8 cellular contexts compared by ENCODE assay signal in the genomic region with DNA sequence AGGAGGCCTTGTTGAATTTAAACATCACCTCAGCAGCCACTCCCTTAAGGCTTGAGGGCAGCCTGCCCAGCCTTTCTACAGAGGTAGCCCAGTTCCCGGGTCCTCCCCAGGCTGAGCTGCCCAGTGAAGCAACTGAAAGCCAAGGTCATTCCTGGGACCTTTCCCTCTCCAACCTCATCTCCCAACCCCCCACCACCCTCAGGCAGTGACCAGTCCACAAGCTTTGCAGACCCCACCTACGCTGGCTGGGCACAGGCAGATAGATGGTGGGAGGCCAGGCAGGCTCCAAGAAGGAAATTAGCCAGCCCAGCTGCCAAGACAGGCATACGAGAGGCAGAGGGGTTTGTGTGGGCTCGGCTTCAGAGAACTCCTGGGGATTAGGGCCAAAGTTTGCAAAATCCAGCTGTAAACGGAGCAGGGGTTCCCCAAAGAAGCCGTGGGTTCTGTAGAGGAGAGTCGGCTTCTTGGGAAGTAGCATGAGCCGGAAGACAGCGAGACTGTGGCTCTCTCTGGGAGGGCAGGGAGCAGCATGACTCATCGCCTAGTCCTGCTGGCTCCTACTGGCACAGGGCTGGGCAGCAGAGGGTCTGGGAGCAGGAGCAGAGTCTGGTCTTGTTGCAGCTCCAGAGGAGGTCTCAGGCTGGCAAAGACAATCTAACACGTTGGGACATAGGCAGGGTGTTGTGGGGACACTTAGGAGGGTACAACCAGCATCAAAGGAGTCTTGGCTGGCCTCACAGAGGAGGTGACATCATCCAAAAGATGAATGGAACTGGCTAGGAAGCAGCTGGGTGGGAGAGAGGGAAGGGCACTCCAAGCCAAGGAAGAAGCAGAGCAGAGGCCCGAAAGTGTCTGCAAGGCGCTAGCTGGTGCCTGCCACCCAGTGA. TPM values are rescaled to one million over a fixed set of nuclear protein-coding genes. Genes with fewer than 3 reads are reported as not detected.
DNase-seq lines count a peak whose midpoint lies in the region; ATAC-seq, FAIRE-seq and TF ChIP-seq lines count a peak whose summit lies in the region.

No MANE protein-coding gene starts in this region.

- H3K4me1 ChIP-seq in Peyer's patch (peaks cover 0 to 46% (median 3%) of the 10 kb centered on the region in 4 donors), ectodermal cell (ENCODE audit: control insufficient read depth, insufficient read depth, low read length) (peaks cover 19% of the 10 kb centered on the region), thoracic aorta (ENCODE audit: control insufficient read depth in 1 of 2, low read depth in 2 of 2) (peaks cover 35 to 54% of the 10 kb centered on the region in 2 donors)

- H3K36me3 ChIP-seq in Peyer's patch (peaks cover 0 to 7% (median 0%) of the 10 kb centered on the region in 3 donors), ectodermal cell (ENCODE audit: control insufficient read depth, insufficient read depth, low read length) (no peaks in the 10 kb centered on the region), thoracic aorta (no peaks in the 10 kb centered on the region)

- H3K27me3 ChIP-seq in Peyer's patch: no peaks in the 10 kb centered on the region
- peaks cover 38% of the 10 kb centered on the region for H3K27me3 ChIP-seq in ectodermal cell (ENCODE audit: control insufficient read depth, insufficient read depth, low read length, poor library complexity, severe bottlenecking)
- no peaks in the 10 kb centered on the region for H3K27me3 ChIP-seq in thoracic aorta (replicated peaks; ENCODE audit: insufficient read depth)

- H3K4me3 ChIP-seq in Peyer's patch (peak overlapping the region in 2 of 4 donors; percentile 30 to 31), ectodermal cell (ENCODE audit: insufficient read depth, low read depth, low read length) (peak overlapping the region; percentile 26), thoracic aorta (peak overlapping the region; percentile 67)

- peak; percentile 6 for DNase-seq in NCI-H146 (lab: John Stamatoyannopoulos, UW)
- DNase-seq in NCI-H146 treated with DMSO at 0.1 percent for 48 hours (lab: John Stamatoyannopoulos, UW; ENCODE audit: unreplicated experiment): no peak
- peak in 2 of 3 donors; percentile 84 to 89 for DNase-seq in Peyer's patch
- DNase-seq in medulla oblongata (ENCODE audit: extremely low spot score): peak; percentile 87
- DNase-seq in thoracic aorta (ENCODE audit: low spot score): peak; percentile 64
- no peak for DNase-seq in D721Med (ENCODE audit: insufficient read length, low spot score)
- DNase-seq in T-helper 9 cell: no peak

- H3K9me3 ChIP-seq in Peyer's patch (no peaks in the 10 kb centered on the region), ectodermal cell (ENCODE audit: control insufficient read depth, low read length) (no peaks in the 10 kb centered on the region), thoracic aorta (no peaks in the 10 kb centered on the region)

- FAIRE-seq in D721Med (lab: Jason Lieb, UNC): no peak

- ATAC-seq in thoracic aorta (ENCODE audit: insufficient number of reproducible peaks, low FRiP score, low read depth): peak; percentile 44

- 37 to 40% methylated on average over 13 of the region's 13 CpGs for WGBS in ectodermal cell, 2 experiments

- TF ChIP-seq POLR2A in Peyer's patch (IDR thresholded peaks at IDR 0.05): peak; percentile 16 to 60

- H3K27ac ChIP-seq in Peyer's patch (peak overlapping the region; percentile 58 to 90 (median 82)), ectodermal cell (ENCODE audit: insufficient read depth, low read depth, low read length, poor library complexity, severe bottlenecking) (no peak overlapping the region), thoracic aorta (peak overlapping the region; percentile 98)

- TF ChIP-seq CTCF in Peyer's patch (IDR thresholded peaks at IDR 0.05) (no peak), thoracic aorta (IDR thresholded peaks at IDR 0.05) (no peak), D721Med (IDR thresholded peaks at IDR 0.05; ENCODE audit: insufficient read depth, missing control alignments) (no peak)

RNA-seq across cellular contexts. Expression of gene ZC3H12A, which starts 2.8 kb away (rescaled TPM):
- total RNA-seq in Peyer's patch (10 to 100 TPM; 29.7 to 37.0 (median 33.4) TPM), thoracic aorta (10 to 100 TPM; 22.1 to 32.4 TPM)
- polyA plus RNA-seq in ectodermal cell (2013, experiment 1 of 4): 4.4 TPM
- polyA plus RNA-seq in ectodermal cell (2013, experiment 2 of 4): 2.3 TPM
- 3.1 TPM for polyA plus RNA-seq in ectodermal cell (2013, experiment 3 of 4)
- polyA plus RNA-seq in ectodermal cell (2013, experiment 4 of 4): 2.1 TPM

RNA-seq across cellular contexts. Expression of gene MEAF6, which starts 43.0 kb away (rescaled TPM):
- total RNA-seq in Peyer's patch (10 to 100 TPM; 26.9 to 81.7 (median 54.7) TPM), thoracic aorta (10 to 100 TPM; 43.9 to 68.8 TPM)
- polyA plus RNA-seq in ectodermal cell (2013, experiment 1 of 4): 76.4 TPM
- 71.4 TPM for polyA plus RNA-seq in ectodermal cell (2013, experiment 2 of 4)
- polyA plus RNA-seq in ectodermal cell (2013, experiment 3 of 4): 65.0 TPM
- polyA plus RNA-seq in ectodermal cell (2013, experiment 4 of 4): 70.8 TPM

Comparison
In these comparisons a context has a peak if more than half of its experiments do, and no peak if none do; other contexts are left out.
1. DNase-seq: peak in NCI-H146 (single experiment), Peyer's patch (2 of 3), medulla oblongata (single experiment) and thoracic aorta (single experiment); none in NCI-H146 treated with DMSO at 0.1 percent for 48 hours (single experiment), D721Med (single experiment) and T-helper 9 cell (single experiment).